Comparison of ENCODE assay signal across 13 cellular contexts in the genomic region with DNA sequence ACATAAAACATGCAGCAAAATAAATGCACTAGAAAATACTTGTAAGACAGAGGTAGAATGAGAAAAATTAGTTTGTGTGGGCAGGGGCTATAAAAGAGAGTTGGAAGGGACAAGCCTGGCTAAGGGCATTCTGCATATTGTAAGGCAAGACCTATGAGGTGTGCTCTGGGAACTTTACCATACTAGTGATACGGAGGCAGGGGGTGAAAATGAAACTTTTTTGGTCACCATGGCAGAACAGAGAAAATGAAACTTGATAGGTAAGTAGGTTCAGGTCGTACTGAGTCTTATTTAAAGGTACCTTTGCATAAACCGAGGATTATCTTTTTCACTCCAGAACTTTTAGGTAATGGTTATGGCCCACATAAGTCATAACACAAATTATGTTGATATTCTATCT.
DNase-seq lines count a peak whose midpoint lies in the region; ATAC-seq and TF ChIP-seq lines count a peak whose summit lies in the region.
"Had no signal": no experiment of that assay in that cellular context is flagged by ENCODE, and none has a peak within 500 bp of the region (broad histone marks: within the 10 kb centered on the region; RNA-seq: fewer than 3 reads in every experiment).

No MANE protein-coding gene starts in this region.

- peaks cover 0 to 27% of the 10 kb centered on the region in 2 donors for H3K36me3 Mint-ChIP-seq in activated naive CD4-positive, alpha-beta T cell treated with anti-CD3 and anti-CD28 coated beads, Interleukin-2, amount 50 U/mL, for 72 hours

- H3F3A ChIP-seq in PC-3 (ENCODE audit: low read length, unreplicated experiment) = no peaks in the 10 kb centered on the region

- no peak overlapping the region for H3K4me2 ChIP-seq in PC-3 (ENCODE audit: low read length)

- intact Hi-C loops in PC-3 (cut with micrococcal nuclease) (no loop called here), left ventricle myocardium superior (cut with micrococcal nuclease) (no loop called here)

- no peaks in the 10 kb centered on the region for H3K9me2 ChIP-seq in PC-3 (replicated peaks; ENCODE audit: low read length)

- H3K9me3 ChIP-seq in thoracic aorta (no peaks in the 10 kb centered on the region), PC-3 (ENCODE audit: low read length) (no peaks in the 10 kb centered on the region)

- H3K9me3 Mint-ChIP-seq in activated naive CD4-positive, alpha-beta T cell treated with anti-CD3 and anti-CD28 coated beads, Interleukin-2, amount 50 U/mL, for 72 hours = no peaks in the 10 kb centered on the region
- H3K9me3 Mint-ChIP-seq: HFFc6 had no signal

- CTCF ChIA-PET in PC-3 (lab: Charles Lee) = no interaction called here

- no peaks in the 10 kb centered on the region for H3K79me2 ChIP-seq in PC-3 (ENCODE audit: low read length)

- no peak for TF ChIP-seq CTCF in thoracic aorta (IDR thresholded peaks at IDR 0.05)
- TF ChIP-seq CTCF in PC-3 (conservative IDR thresholded peaks at IDR 0.05; ENCODE audit: low read depth, low read length) = no peak

- H3K4me3 ChIP-seq in thoracic aorta (peak overlapping the region; percentile 33), PC-3 (ENCODE audit: low read length) (no peak overlapping the region)

- H3K27me3 ChIP-seq in thoracic aorta (replicated peaks; ENCODE audit: insufficient read depth) (no peaks in the 10 kb centered on the region), PC-3 (ENCODE audit: low read length) (no peaks in the 10 kb centered on the region)

- H3K27ac Mint-ChIP-seq in activated naive CD4-positive, alpha-beta T cell treated with anti-CD3 and anti-CD28 coated beads, Interleukin-2, amount 50 U/mL, for 72 hours = no peak overlapping the region
- H3K27ac Mint-ChIP-seq: HFFc6 had no signal

- peak; percentile 83 to 85 for ATAC-seq in activated naive CD4-positive, alpha-beta T cell treated with anti-CD3 and anti-CD28 coated beads, Interleukin-2, amount 50 U/mL, for 72 hours
- ATAC-seq in HG02571 (IDR thresholded peaks at IDR 0.05; ENCODE audit: unreplicated experiment) (peak; percentile 91), HG03439 (IDR thresholded peaks at IDR 0.05; ENCODE audit: unreplicated experiment) (peak; percentile 89), thoracic aorta (ENCODE audit: insufficient number of reproducible peaks, low FRiP score, low read depth) (no peak), GM21360 (IDR thresholded peaks at IDR 0.05; ENCODE audit: unreplicated experiment) (no peak), PC-3 (no peak), left ventricle myocardium superior (no peak)
- ATAC-seq: SK-N-SH treated with all-trans-retinoic acid at 6 μM for 48 hours had no signal

- H3K36me3 ChIP-seq in thoracic aorta (peaks cover 31% of the 10 kb centered on the region), PC-3 (ENCODE audit: low read depth, low read length) (peaks cover 4% of the 10 kb centered on the region; the same call in 1 of the 2 replicates)

- POLR2A ChIA-PET in PC-3 (lab: Charles Lee; ENCODE audit: unreplicated experiment) = no interaction called here

- no peak overlapping the region for H2AFZ ChIP-seq in PC-3 (ENCODE audit: low read length)

- H3K4me1 ChIP-seq in thoracic aorta (ENCODE audit: control insufficient read depth in 1 of 2, low read depth in 2 of 2) = no peaks in the 10 kb centered on the region
- no peaks in the 10 kb centered on the region for H3K4me1 ChIP-seq in PC-3 (ENCODE audit: insufficient read depth, low read length)

- no peak overlapping the region for H3K9ac ChIP-seq in PC-3 (ENCODE audit: low read length)

- no peaks in the 10 kb centered on the region for H4K20me1 ChIP-seq in PC-3 (ENCODE audit: low read length)

- H3K27ac ChIP-seq in thoracic aorta (no peak overlapping the region), PC-3 (ENCODE audit: low read length) (no peak overlapping the region)

- no TSS peak for BruUV-seq in PC-3 (replicated peaks; lab: Mats Ljungman, UMichigan)

- DNase-seq in activated naive CD4-positive, alpha-beta T cell treated with anti-CD3 and anti-CD28 coated beads, Interleukin-2, amount 50 U/mL, for 72 hours (ENCODE audit: low spot score in 2 of 2) = no peak
- DNase-seq in activated naive CD4-positive, alpha-beta T cell (lab: John Stamatoyannopoulos, UW) = no peak
- no peak for DNase-seq in thoracic aorta (ENCODE audit: low spot score)
- DNase-seq in PC-3 = no peak
- DNase-seq in left ventricle myocardium superior = no peak
- DNase-seq: activated CD8-positive, alpha-beta memory T cell treated with anti-CD3 and anti-CD28 coated beads, Interleukin-2, amount 50 U/mL, for 4 hours; foreskin fibroblast; HFFc6; NCI-H774 had no signal

Comparison
In these comparisons a context has a peak if more than half of its experiments do, and no peak if none do; other contexts are left out.
1. ATAC-seq: peak in activated naive CD4-positive, alpha-beta T cell treated with anti-CD3 and anti-CD28 coated beads, Interleukin-2, amount 50 U/mL, for 72 hours (2 of 2), HG02571 (single experiment) and HG03439 (single experiment); none in thoracic aorta (single experiment), GM21360 (single experiment), PC-3 (single experiment) and left ventricle myocardium superior (single experiment).